In genomic region chr3:159852821-159853505, GRCh38 we compare ENCODE assay signal across 9 cellular contexts. TPM values are rescaled to one million over a fixed set of nuclear protein-coding genes. Genes with fewer than 3 reads are reported as not detected.
A peak's percentile ranks its signal among the peaks of the same experiment; 100 is the strongest.
DNase-seq lines count a peak whose midpoint lies in the region; ATAC-seq and TF ChIP-seq lines count a peak whose summit lies in the region.
"Had no signal": no experiment of that assay in that cellular context is flagged by ENCODE, and none has a peak within 500 bp of the region (broad histone marks: within the 10 kb centered on the region; RNA-seq: fewer than 3 reads in every experiment).

No MANE protein-coding gene starts in this region.

- ATAC-seq in activated CD8-positive, alpha-beta T cell treated with anti-CD3 and anti-CD28 coated beads for 36 hours, result no peak
- no peak for ATAC-seq in HG02759 (IDR thresholded peaks at IDR 0.05; ENCODE audit: unreplicated experiment)

- H3K4me3 Mint-ChIP-seq in activated CD8-positive, alpha-beta T cell treated with anti-CD3 and anti-CD28 coated beads for 36 hours, result no peak overlapping the region
- H3K4me3 Mint-ChIP-seq: IgD-negative memory B cell had no signal

- DNase-seq in NCI-H69 (lab: John Stamatoyannopoulos, UW) (peak; percentile 59), fibroblast of mammary gland (ENCODE audit: low read depth) (peak; percentile 46), occipital lobe (lab: John Stamatoyannopoulos, UW) (peak; percentile 52), NCI-H774 (lab: John Stamatoyannopoulos, UW) (no peak)
- DNase-seq in activated CD8-positive, alpha-beta T cell treated with anti-CD3 and anti-CD28 coated beads for 36 hours, result no peak
- DNase-seq in stimulated activated CD4-positive, alpha-beta T cell treated with anti-CD3 and anti-CD28 coated beads, Interleukin-12 subunit alpha, Interleukin-12 subunit beta, amount 100 ng/mL, for 4 hours, result no peak

- no peak for TF ChIP-seq CTCF in GM12875 (IDR thresholded peaks at IDR 0.05; ENCODE audit: borderline replicate concordance, insufficient read depth, low read depth, low read length)
- TF ChIP-seq CTCF in fibroblast of mammary gland (conservative IDR thresholded peaks at IDR 0.05; ENCODE audit: control insufficient read depth, insufficient read depth, low read depth, low read length), result no peak
- no peak for TF ChIP-seq CTCF in activated CD8-positive, alpha-beta T cell treated with anti-CD3 and anti-CD28 coated beads for 36 hours (IDR thresholded peaks at IDR 0.05)

- POLR2A ChIA-PET in activated CD8-positive, alpha-beta T cell treated with anti-CD3 and anti-CD28 coated beads for 36 hours (lab: Charles Lee), result no interaction called here

- H3K36me3 Mint-ChIP-seq in activated CD8-positive, alpha-beta T cell treated with anti-CD3 and anti-CD28 coated beads for 36 hours (ENCODE audit: low read depth), result no peaks in the 10 kb centered on the region
- H3K36me3 Mint-ChIP-seq: IgD-negative memory B cell had no signal

- H3K4me1 Mint-ChIP-seq in activated CD8-positive, alpha-beta T cell treated with anti-CD3 and anti-CD28 coated beads for 36 hours (ENCODE audit: low read depth), result no peaks in the 10 kb centered on the region

- intact Hi-C loops in activated CD8-positive, alpha-beta T cell treated with anti-CD3 and anti-CD28 coated beads for 36 hours (cut with micrococcal nuclease), result no loop called here

- H3K4me3 ChIP-seq in GM12875 (ENCODE audit: low read depth, low read length), result peak overlapping the region; percentile 43
- H3K4me3 ChIP-seq in fibroblast of mammary gland (ENCODE audit: control insufficient read depth, low read depth, low read length), result peak overlapping the region; percentile 8

- H3K27ac Mint-ChIP-seq in activated CD8-positive, alpha-beta T cell treated with anti-CD3 and anti-CD28 coated beads for 36 hours, result no peak overlapping the region
- H3K27ac Mint-ChIP-seq: IgD-negative memory B cell had no signal

- peaks cover 8% of the 10 kb centered on the region for H3K27me3 Mint-ChIP-seq in activated CD8-positive, alpha-beta T cell treated with anti-CD3 and anti-CD28 coated beads for 36 hours

- CTCF ChIA-PET in activated CD8-positive, alpha-beta T cell treated with anti-CD3 and anti-CD28 coated beads for 36 hours (lab: Charles Lee), result interaction anchor here (0.8 to 1.5 kb wide), 2 partner anchors 23 to 151 kb away, joined by 3 to 4 read pairs; no protein-coding TSS in a partner anchor

- no peaks in the 10 kb centered on the region for H3K9me3 Mint-ChIP-seq in activated CD8-positive, alpha-beta T cell treated with anti-CD3 and anti-CD28 coated beads for 36 hours

RNA-seq across cellular contexts. Expression of gene SCHIP1, which starts 13.3 kb away (rescaled TPM):
- 50.4 TPM for total RNA-seq in occipital lobe
- not detected for total RNA-seq in activated CD8-positive, alpha-beta T cell treated with anti-CD3 and anti-CD28 coated beads for 36 hours

Comparison
In these comparisons a context has a peak if more than half of its experiments do, and no peak if none do; other contexts are left out.
1. DNase-seq: peak in NCI-H69 (single experiment), fibroblast of mammary gland (single experiment) and occipital lobe (single experiment); none in NCI-H774 (single experiment), activated CD8-positive, alpha-beta T cell treated with anti-CD3 and anti-CD28 coated beads for 36 hours (single experiment) and stimulated activated CD4-positive, alpha-beta T cell treated with anti-CD3 and anti-CD28 coated beads, Interleukin-12 subunit alpha, Interleukin-12 subunit beta, amount 100 ng/mL, for 4 hours (single experiment).
2. RNA of gene SCHIP1, which starts 13.3 kb away (total RNA-seq): 50.4 TPM in occipital lobe (single experiment); not detected in activated CD8-positive, alpha-beta T cell treated with anti-CD3 and anti-CD28 coated beads for 36 hours; every median in the first group is over 10 times any median in the second.